Comparison of ENCODE assay signal across 8 cellular contexts in genomic region chr3:33636125-33636855, GRCh38.
A peak's percentile ranks its signal among the peaks of the same experiment; 100 is the strongest.
DNase-seq lines count a peak whose midpoint lies in the region; ATAC-seq, FAIRE-seq and TF ChIP-seq lines count a peak whose summit lies in the region.

No MANE protein-coding gene starts in this region.

- H3K79me2 ChIP-seq in HepG2 (ENCODE audit: insufficient read depth, low read length): no peaks in the 10 kb centered on the region

- in situ Hi-C loops in HepG2 (cut with HindIII; ENCODE audit: extremely low pct_ligation_motif_present, low pct_unique_long_range_greater_than_20kb): loop anchor here (5.0 kb wide), 2 partner anchors 81 to 151 kb away; partner anchors contain the start of gene CLASP2

- no peaks in the 10 kb centered on the region for H3K9me3 ChIP-seq in breast epithelium
- H3K9me3 ChIP-seq in HepG2 (ENCODE audit: low read length): no peaks in the 10 kb centered on the region

- H3K4me1 ChIP-seq in breast epithelium: no peaks in the 10 kb centered on the region
- H3K4me1 ChIP-seq in HepG2 (ENCODE audit: insufficient read depth, low read length): peaks cover 19% of the 10 kb centered on the region

- TF ChIP-seq EP300 in HepG2 (IDR thresholded peaks at IDR 0.05; ENCODE audit: low read depth in 2 of 2, low read length in 2 of 2) (no peak), HepG2 (CRISPR knock-in tag; IDR thresholded peaks at IDR 0.05; ENCODE audit: borderline replicate concordance) (no peak)

- no peak overlapping the region for H2AFZ ChIP-seq in HepG2 (ENCODE audit: low read length)

- H3K27me3 ChIP-seq in breast epithelium: no peaks in the 10 kb centered on the region
- no peaks in the 10 kb centered on the region for H3K27me3 ChIP-seq in HepG2 (ENCODE audit: control insufficient read depth in 1 of 2, insufficient read depth in 2 of 2, low read length in 2 of 2)

- POLR2A ChIA-PET in HepG2 (lab: Yijun Ruan, JAX): interaction anchor here (1.4 to 2.0 kb wide), 2 partner anchors 151 to 162 kb away, joined by 4 to 6 read pairs; partner anchors contain the start of gene PDCD6IP

- no peaks in the 10 kb centered on the region for H4K20me1 ChIP-seq in HepG2 (ENCODE audit: insufficient read depth, low read length)

- no peak for TF ChIP-seq POLR2A in breast epithelium (IDR thresholded peaks at IDR 0.05)
- no peak for TF ChIP-seq POLR2A in HepG2 (IDR thresholded peaks at IDR 0.05; ENCODE audit: insufficient read depth in 1 of 2, low read depth in 2 of 2, low read length in 2 of 2)

- H3K27me3 Mint-ChIP-seq in activated T-helper 1 cell treated with anti-CD3 and anti-CD28 coated beads, Interleukin-12 subunit alpha, Interleukin-12 subunit beta, Interleukin-2, Interleukin-4 antibody, amounts not matched to agents 30 ng/mL and 10 ng/mL and 1 ng/mL, durations not matched to agents 14 hours and 24 hours and 36 hours (ENCODE audit: insufficient read depth): no peaks in the 10 kb centered on the region

- H3K4me2 ChIP-seq in HepG2 (ENCODE audit: low read depth, low read length): peak overlapping the region; percentile 20; the same call in 1 of the 2 replicates

- no peaks in the 10 kb centered on the region for H3K36me3 ChIP-seq in breast epithelium
- peaks cover 0 to 5% of the 10 kb centered on the region in 2 experiments; a peak in 3 of 5 replicates for H3K36me3 ChIP-seq in HepG2 (replicated peaks in 1 of 2; ENCODE audit: control insufficient read depth in 1 of 2, insufficient read depth in 2 of 2, low read length in 2 of 2)

- peaks cover 6% of the 10 kb centered on the region for H3K4me1 Mint-ChIP-seq in activated T-helper 1 cell treated with anti-CD3 and anti-CD28 coated beads, Interleukin-12 subunit alpha, Interleukin-12 subunit beta, Interleukin-2, Interleukin-4 antibody, amounts not matched to agents 30 ng/mL and 10 ng/mL and 1 ng/mL, durations not matched to agents 14 hours and 24 hours and 36 hours (ENCODE audit: low read depth)

- 31% methylated on average over 6 of the region's 6 CpGs for WGBS in HepG2 (ENCODE audit: low lambda C conversion rate)

- BruUV-seq in HepG2 (replicated peaks; lab: Mats Ljungman, UMichigan): no TSS peak

- intact Hi-C loops in breast epithelium (cut with DNase I; ENCODE audit: low total_unique reads): no loop called here
- intact Hi-C loops in HepG2 (cut with micrococcal nuclease; ENCODE audit: unreplicated experiment): loop anchor here (1.0 kb wide), 3 partner anchors 81 to 151 kb away; no protein-coding TSS in a partner anchor
- intact Hi-C loops in activated T-helper 1 cell treated with anti-CD3 and anti-CD28 coated beads, Interleukin-12 subunit alpha, Interleukin-12 subunit beta, Interleukin-2, Interleukin-4 antibody, amounts not matched to agents 30 ng/mL and 10 ng/mL and 1 ng/mL, durations not matched to agents 14 hours and 24 hours and 36 hours (cut with micrococcal nuclease): loop anchor here (1.0 kb wide), 3 partner anchors 82 to 151 kb away; partner anchors contain the start of gene CLASP2

- DNase-seq in AG20443 (ENCODE audit: low spot score) (peak; percentile 51), GM20000 (ENCODE audit: low spot score) (peak; percentile 40), NCI-H526 treated with DMSO at 0.1 percent for 48 hours (lab: John Stamatoyannopoulos, UW) (peak; percentile 31), breast epithelium (ENCODE audit: low spot score in 2 of 2) (no peak), HepG2 (ENCODE audit: low spot score) (peak; percentile 56), KG1 (lab: John Stamatoyannopoulos, UW) (no peak), GOT3 (lab: John Stamatoyannopoulos, UW) (no peak)
- DNase-seq in activated T-helper 1 cell treated with anti-CD3 and anti-CD28 coated beads, Interleukin-12 subunit alpha, Interleukin-12 subunit beta, Interleukin-2, Interleukin-4 antibody, amounts not matched to agents 30 ng/mL and 10 ng/mL and 1 ng/mL, durations not matched to agents 14 hours and 24 hours and 36 hours (ENCODE audit: low spot score): no peak

- peak; percentile 25 for TF ChIP-seq CTCF in GM20000 (IDR thresholded peaks at IDR 0.05; ENCODE audit: extremely low read depth, missing control alignments)
- peak in 2 of 3 donors; percentile 53 to 62 for TF ChIP-seq CTCF in breast epithelium (IDR thresholded peaks at IDR 0.05)
- peak; percentile 62 for TF ChIP-seq CTCF in HepG2 (CRISPR knock-in tag; IDR thresholded peaks at IDR 0.05)

- H3K4me3 Mint-ChIP-seq in activated T-helper 1 cell treated with anti-CD3 and anti-CD28 coated beads, Interleukin-12 subunit alpha, Interleukin-12 subunit beta, Interleukin-2, Interleukin-4 antibody, amounts not matched to agents 30 ng/mL and 10 ng/mL and 1 ng/mL, durations not matched to agents 14 hours and 24 hours and 36 hours: no peak overlapping the region

- CTCF ChIA-PET in HepG2 (lab: Yijun Ruan, JAX; ENCODE audit: low intra/inter-chr PET ratio, low total read pairs): interaction anchor here (0.8 to 1.9 kb wide), 3 partner anchors 80 to 151 kb away, joined by 4 to 18 read pairs (median 6); no protein-coding TSS in a partner anchor

- FAIRE-seq in HepG2 (lab: Jason Lieb, UNC): peak; percentile 58

- no peak overlapping the region for H3K4me3 ChIP-seq in breast epithelium
- H3K4me3 ChIP-seq in HepG2 (replicated peaks in 1 of 3; ENCODE audit: insufficient read depth in 1 of 3, low read depth in 2 of 3, low read length in 3 of 3): no peak overlapping the region

- H3K9me3 Mint-ChIP-seq in activated T-helper 1 cell treated with anti-CD3 and anti-CD28 coated beads, Interleukin-12 subunit alpha, Interleukin-12 subunit beta, Interleukin-2, Interleukin-4 antibody, amounts not matched to agents 30 ng/mL and 10 ng/mL and 1 ng/mL, durations not matched to agents 14 hours and 24 hours and 36 hours: no peaks in the 10 kb centered on the region

- H3K27ac Mint-ChIP-seq in activated T-helper 1 cell treated with anti-CD3 and anti-CD28 coated beads, Interleukin-12 subunit alpha, Interleukin-12 subunit beta, Interleukin-2, Interleukin-4 antibody, amounts not matched to agents 30 ng/mL and 10 ng/mL and 1 ng/mL, durations not matched to agents 14 hours and 24 hours and 36 hours: no peak overlapping the region

- peaks cover 4% of the 10 kb centered on the region for H3K36me3 Mint-ChIP-seq in activated T-helper 1 cell treated with anti-CD3 and anti-CD28 coated beads, Interleukin-12 subunit alpha, Interleukin-12 subunit beta, Interleukin-2, Interleukin-4 antibody, amounts not matched to agents 30 ng/mL and 10 ng/mL and 1 ng/mL, durations not matched to agents 14 hours and 24 hours and 36 hours (ENCODE audit: low read depth)

- TF ChIP-seq RAD21 in HepG2 (CRISPR knock-in tag; IDR thresholded peaks at IDR 0.05): peak; percentile 58

- no peak overlapping the region for H3K9ac ChIP-seq in HepG2 (ENCODE audit: insufficient read depth, low read depth, low read length)

- H3K27ac ChIP-seq in breast epithelium: no peak overlapping the region
- no peak overlapping the region for H3K27ac ChIP-seq in HepG2 (ENCODE audit: extremely low read length, insufficient read depth, low read length)

- peak; percentile 38; the same call in 1 of the 3 replicates for ATAC-seq in HepG2

TF ChIP-seq in HepG2, 621 proteins besides CTCF, POLR2A, EP300 and RAD21 (continues in another document):
- TF ChIP-seq RARA (CRISPR knock-in tag; IDR thresholded peaks at IDR 0.05): 0 out of 2 replicates have a peak, but pooled peaks have one; percentile 5
- TF ChIP-seq STAG1 (CRISPR knock-in tag; IDR thresholded peaks at IDR 0.05): peak; percentile 71
- peak; percentile 33; the same call in 1 of the 2 replicates for TF ChIP-seq SALL1 (CRISPR knock-in tag; IDR thresholded peaks at IDR 0.05)
- TF ChIP-seq ZFP36 (IDR thresholded peaks at IDR 0.05; ENCODE audit: borderline replicate concordance, low read depth, low read length, partially characterized antibody): no peak
- peak; percentile 44 for TF ChIP-seq ARID5B (CRISPR knock-in tag; IDR thresholded peaks at IDR 0.05)
- no peak for TF ChIP-seq ZFP91 (CRISPR knock-in tag; IDR thresholded peaks at IDR 0.05; ENCODE audit: borderline replicate concordance)
- TF ChIP-seq NFRKB (IDR thresholded peaks at IDR 0.05): no peak
- TF ChIP-seq ZMYM3 (CRISPR knock-in tag; IDR thresholded peaks at IDR 0.05): peak; percentile 56; the same call in 1 of the 2 replicates

Comparison
In these comparisons a context has a peak if more than half of its experiments do, and no peak if none do; other contexts are left out.
1. DNase-seq: peak in AG20443 (single experiment), GM20000 (single experiment), NCI-H526 treated with DMSO at 0.1 percent for 48 hours (single experiment) and HepG2 (single experiment); none in breast epithelium (0 of 2), activated T-helper 1 cell treated with anti-CD3 and anti-CD28 coated beads, Interleukin-12 subunit alpha, Interleukin-12 subunit beta, Interleukin-2, Interleukin-4 antibody, amounts not matched to agents 30 ng/mL and 10 ng/mL and 1 ng/mL, durations not matched to agents 14 hours and 24 hours and 36 hours (single experiment), KG1 (single experiment) and GOT3 (single experiment).
2. Peak in every context shown above with its lines, with median percentiles within 50 percentile points of each other: CTCF ChIP-seq.